Comparison of ENCODE assay signal across 12 cellular contexts in the genomic region with DNA sequence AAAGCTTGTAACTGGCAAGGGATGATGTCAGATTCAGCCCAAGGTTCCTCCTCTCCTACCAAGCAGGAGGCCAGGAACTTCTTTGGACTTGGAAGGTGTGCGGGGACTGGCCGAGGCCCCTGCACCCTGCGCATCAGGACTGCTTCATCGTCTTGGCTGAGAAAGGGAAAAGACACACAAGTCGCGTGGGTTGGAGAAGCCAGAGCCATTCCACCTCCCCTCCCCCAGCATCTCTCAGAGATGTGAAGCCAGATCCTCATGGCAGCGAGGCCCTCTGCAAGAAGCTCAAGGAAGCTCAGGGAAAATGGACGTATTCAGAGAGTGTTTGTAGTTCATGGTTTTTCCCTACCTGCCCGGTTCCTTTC. TPM values are rescaled to one million over a fixed set of nuclear protein-coding genes. Genes with fewer than 3 reads are reported as not detected.
DNase-seq lines count a peak whose midpoint lies in the region; ATAC-seq and TF ChIP-seq lines count a peak whose summit lies in the region.
"Had no signal": no experiment of that assay in that cellular context is flagged by ENCODE, and none has a peak within 500 bp of the region (broad histone marks: within the 10 kb centered on the region; RNA-seq: fewer than 3 reads in every experiment).

No MANE protein-coding gene starts in this region.

- peaks cover 73% of the 10 kb centered on the region for H3K36me3 Mint-ChIP-seq in activated T-helper 1 cell treated with anti-CD3 and anti-CD28 coated beads, Interleukin-12 subunit alpha, Interleukin-12 subunit beta, Interleukin-2, Interleukin-4 antibody, amounts not matched to agents 30 ng/mL and 10 ng/mL and 1 ng/mL, durations not matched to agents 14 hours and 24 hours and 36 hours (ENCODE audit: low read depth)

- H3K18ac ChIP-seq in mesenchymal stem cell (ENCODE audit: low read depth in 1 of 2, low read length in 2 of 2) = no peak overlapping the region

- no peak overlapping the region for H4K91ac ChIP-seq in mesenchymal stem cell (ENCODE audit: low read length)

- no peak overlapping the region for H2AK5ac ChIP-seq in mesenchymal stem cell (ENCODE audit: low read length, severe bottlenecking)

- peak overlapping the region in 8 of 10 experiments; percentile 29 to 58 (median 56); a peak in 15 of 20 replicates for H3K4me3 ChIP-seq in BLaER1 treated with 17β-estradiol and CSF1 and Interleukin-3, amounts not matched to agents 10 nM and 100 nM
- H3K4me3 ChIP-seq in mesenchymal stem cell (ENCODE audit: insufficient read depth in 1 of 2, low read depth in 1 of 2, low read length in 2 of 2) = no peak overlapping the region
- H3K4me3 ChIP-seq in testis = no peak overlapping the region

- peak overlapping the region; percentile 68 for H3K27ac Mint-ChIP-seq in activated T-helper 1 cell treated with anti-CD3 and anti-CD28 coated beads, Interleukin-12 subunit alpha, Interleukin-12 subunit beta, Interleukin-2, Interleukin-4 antibody, amounts not matched to agents 30 ng/mL and 10 ng/mL and 1 ng/mL, durations not matched to agents 14 hours and 24 hours and 36 hours

- H2BK5ac ChIP-seq in mesenchymal stem cell (ENCODE audit: low read depth, low read length, poor library complexity, severe bottlenecking) = no peak overlapping the region

- no peak for TF ChIP-seq CTCF in testis (IDR thresholded peaks at IDR 0.05)

- H3K4ac ChIP-seq in mesenchymal stem cell (ENCODE audit: low read depth in 1 of 2, low read length in 2 of 2) = no peak overlapping the region

- intact Hi-C loops in activated T-helper 1 cell treated with anti-CD3 and anti-CD28 coated beads, Interleukin-12 subunit alpha, Interleukin-12 subunit beta, Interleukin-2, Interleukin-4 antibody, amounts not matched to agents 30 ng/mL and 10 ng/mL and 1 ng/mL, durations not matched to agents 14 hours and 24 hours and 36 hours (cut with micrococcal nuclease) = no loop called here
- intact Hi-C loops in testis (cut with DNase I; ENCODE audit: low total_unique reads) = no loop called here

- no peak overlapping the region for H2BK15ac ChIP-seq in mesenchymal stem cell (ENCODE audit: low read depth, poor library complexity, severe bottlenecking)

- peaks cover 2% of the 10 kb centered on the region for H3K79me1 ChIP-seq in mesenchymal stem cell (replicated peaks; ENCODE audit: low read length, poor library complexity, severe bottlenecking)

- H3K9me3 ChIP-seq in BLaER1 treated with 17β-estradiol and CSF1 and Interleukin-3, amounts not matched to agents 10 nM and 100 nM (replicated peaks in 1 of 11) = peaks cover 5 to 20% (median 18%) of the 10 kb centered on the region in 11 experiments
- H3K9me3 ChIP-seq in mesenchymal stem cell (ENCODE audit: control insufficient read depth, low read length) = no peaks in the 10 kb centered on the region
- no peaks in the 10 kb centered on the region for H3K9me3 ChIP-seq in testis
- H3K9me3 ChIP-seq: SK-N-SH had no signal

- H3K27ac ChIP-seq in BLaER1 treated with 17β-estradiol and CSF1 and Interleukin-3, amounts not matched to agents 10 nM and 100 nM = peak overlapping the region in 10 of 11 experiments; percentile 79 to 98 (median 94); a peak in 20 of 22 replicates
- H3K27ac ChIP-seq in mesenchymal stem cell (ENCODE audit: low read length, poor library complexity, severe bottlenecking) (no peak overlapping the region), testis (no peak overlapping the region)

- H3K27me3 ChIP-seq in BLaER1 treated with 17β-estradiol and CSF1 and Interleukin-3, amounts not matched to agents 10 nM and 100 nM = no peaks in the 10 kb centered on the region
- H3K27me3 ChIP-seq in mesenchymal stem cell (ENCODE audit: control insufficient read depth in 1 of 2, insufficient read depth in 1 of 2, low read length in 2 of 2) = no peaks in the 10 kb centered on the region
- H3K27me3 ChIP-seq in testis = no peaks in the 10 kb centered on the region

- no peak overlapping the region for H2AFZ ChIP-seq in mesenchymal stem cell (ENCODE audit: low read depth, low read length)

- H3K4me1 Mint-ChIP-seq in activated T-helper 1 cell treated with anti-CD3 and anti-CD28 coated beads, Interleukin-12 subunit alpha, Interleukin-12 subunit beta, Interleukin-2, Interleukin-4 antibody, amounts not matched to agents 30 ng/mL and 10 ng/mL and 1 ng/mL, durations not matched to agents 14 hours and 24 hours and 36 hours (ENCODE audit: low read depth) = peaks cover 69% of the 10 kb centered on the region

- TF ChIP-seq POLR2A in GM18505 (IDR thresholded peaks at IDR 0.05; ENCODE audit: borderline replicate concordance, extremely low read depth, insufficient read depth, insufficient read length) (peak; percentile 8), testis (IDR thresholded peaks at IDR 0.05) (no peak)

- ATAC-seq in GM18505 (IDR thresholded peaks at IDR 0.05; ENCODE audit: unreplicated experiment) (no peak), GM18858 (IDR thresholded peaks at IDR 0.05; ENCODE audit: unreplicated experiment) (no peak)

- peak overlapping the region; percentile 80 to 97 (median 89) for H3K4me2 ChIP-seq in BLaER1 treated with 17β-estradiol and CSF1 and Interleukin-3, amounts not matched to agents 10 nM and 100 nM
- H3K4me2 ChIP-seq in mesenchymal stem cell (ENCODE audit: low read length, poor library complexity, severe bottlenecking) = no peak overlapping the region
- H3K4me2 ChIP-seq: SK-N-SH had no signal

- peaks cover 79 to 83% (median 82%) of the 10 kb centered on the region in 10 experiments for H3K4me1 ChIP-seq in BLaER1 treated with 17β-estradiol and CSF1 and Interleukin-3, amounts not matched to agents 10 nM and 100 nM
- H3K4me1 ChIP-seq in mesenchymal stem cell (ENCODE audit: control insufficient read depth, insufficient read depth, low read depth, low read length) (peaks cover 6% of the 10 kb centered on the region), testis (no peaks in the 10 kb centered on the region)

- H3K9me3 Mint-ChIP-seq in activated T-helper 1 cell treated with anti-CD3 and anti-CD28 coated beads, Interleukin-12 subunit alpha, Interleukin-12 subunit beta, Interleukin-2, Interleukin-4 antibody, amounts not matched to agents 30 ng/mL and 10 ng/mL and 1 ng/mL, durations not matched to agents 14 hours and 24 hours and 36 hours = peaks cover 5% of the 10 kb centered on the region

- H3K27me3 Mint-ChIP-seq in activated T-helper 1 cell treated with anti-CD3 and anti-CD28 coated beads, Interleukin-12 subunit alpha, Interleukin-12 subunit beta, Interleukin-2, Interleukin-4 antibody, amounts not matched to agents 30 ng/mL and 10 ng/mL and 1 ng/mL, durations not matched to agents 14 hours and 24 hours and 36 hours (ENCODE audit: insufficient read depth) = no peaks in the 10 kb centered on the region

- H3K14ac ChIP-seq in mesenchymal stem cell (ENCODE audit: low read length in 2 of 2) = no peak overlapping the region

- H3K9ac ChIP-seq in BLaER1 treated with 17β-estradiol and CSF1 and Interleukin-3, amounts not matched to agents 10 nM and 100 nM = peak overlapping the region in 10 of 11 experiments; percentile 72 to 83 (median 76); a peak in 19 of 22 replicates
- H3K9ac ChIP-seq in mesenchymal stem cell (ENCODE audit: low read length) = peak overlapping the region; percentile 6
- H3K9ac ChIP-seq: SK-N-SH had no signal

- 98% methylated on average over 9 of the region's 9 CpGs for WGBS in mesenchymal stem cell
- 91 to 96% methylated on average over 5 to 9 of the region's 9 CpGs for WGBS in testis, 2 donors

- H2BK12ac ChIP-seq in mesenchymal stem cell (ENCODE audit: low read length in 2 of 2) = no peak overlapping the region

- H3K4me3 Mint-ChIP-seq in activated T-helper 1 cell treated with anti-CD3 and anti-CD28 coated beads, Interleukin-12 subunit alpha, Interleukin-12 subunit beta, Interleukin-2, Interleukin-4 antibody, amounts not matched to agents 30 ng/mL and 10 ng/mL and 1 ng/mL, durations not matched to agents 14 hours and 24 hours and 36 hours = peak overlapping the region; percentile 30

- H4K20me1 ChIP-seq in BLaER1 treated with 17β-estradiol and CSF1 and Interleukin-3, amounts not matched to agents 10 nM and 100 nM = peaks cover 0 to 11% (median 0%) of the 10 kb centered on the region in 11 experiments; a peak in 4 of 22 replicates

- no peak for DNase-seq in activated T-helper 1 cell treated with anti-CD3 and anti-CD28 coated beads, Interleukin-12 subunit alpha, Interleukin-12 subunit beta, Interleukin-2, Interleukin-4 antibody, amounts not matched to agents 30 ng/mL and 10 ng/mL and 1 ng/mL, durations not matched to agents 14 hours and 24 hours and 36 hours (ENCODE audit: low spot score)
- DNase-seq in mesenchymal stem cell = no peak
- no peak for DNase-seq in HK-2 (ENCODE audit: unreplicated experiment)
- DNase-seq in testis = no peak
- DNase-seq in C1 segment of cervical spinal cord (lab: John Stamatoyannopoulos, UW) = no peak
- DNase-seq: caudate nucleus, NCI-H146, NCI-H524, SK-N-SH had no signal

- H3K36me3 ChIP-seq in BLaER1 treated with 17β-estradiol and CSF1 and Interleukin-3, amounts not matched to agents 10 nM and 100 nM = peaks cover 60 to 78% (median 64%) of the 10 kb centered on the region in 11 experiments
- peaks cover 30 to 52% of the 10 kb centered on the region in 2 experiments for H3K36me3 ChIP-seq in mesenchymal stem cell (ENCODE audit: control insufficient read depth in 1 of 2, insufficient read depth in 2 of 2, low read depth in 1 of 2, low read length in 2 of 2)
- H3K36me3 ChIP-seq in testis (ENCODE audit: low read depth, missing control alignments) = peaks cover 5% of the 10 kb centered on the region

- H4K8ac ChIP-seq in mesenchymal stem cell (ENCODE audit: low read length) = no peak overlapping the region

- H2BK120ac ChIP-seq in mesenchymal stem cell (ENCODE audit: low read depth, low read length) = no peak overlapping the region

- no peak overlapping the region for H3K23ac ChIP-seq in mesenchymal stem cell (ENCODE audit: low read length in 2 of 2)

RNA-seq across cellular contexts. Expression of gene TNFAIP3, which starts 14.4 kb away (rescaled TPM):
- total RNA-seq in activated T-helper 1 cell treated with anti-CD3 and anti-CD28 coated beads, Interleukin-12 subunit alpha, Interleukin-12 subunit beta, Interleukin-2, Interleukin-4 antibody, amounts not matched to agents 30 ng/mL and 10 ng/mL and 1 ng/mL, durations not matched to agents 14 hours and 24 hours and 36 hours = 250 and 257 TPM in 2 replicates
- polyA plus RNA-seq in mesenchymal stem cell (2013, experiment 1 of 2) = 8.2 TPM
- 7.2 TPM for polyA plus RNA-seq in mesenchymal stem cell (2013, experiment 2 of 2)
- 10 to 100 TPM; 12.6 to 15.2 TPM for total RNA-seq in testis
- 25.1 TPM for polyA plus RNA-seq in testis (ENCODE audit: insufficient read depth, low read depth, low replicate concordance)

Comparison
In these comparisons a context has a peak if more than half of its experiments do, and no peak if none do; other contexts are left out.
1. H3K27ac ChIP-seq: peak in BLaER1 treated with 17β-estradiol and CSF1 and Interleukin-3, amounts not matched to agents 10 nM and 100 nM (10 of 11); none in mesenchymal stem cell (single experiment) and testis (0 of 2).
2. H3K4me3 ChIP-seq: peak in BLaER1 treated with 17β-estradiol and CSF1 and Interleukin-3, amounts not matched to agents 10 nM and 100 nM (8 of 10); none in mesenchymal stem cell (0 of 2) and testis (0 of 2).
3. RNA of gene TNFAIP3, which starts 14.4 kb away (total RNA-seq): 250 to 257 TPM in activated T-helper 1 cell treated with anti-CD3 and anti-CD28 coated beads, Interleukin-12 subunit alpha, Interleukin-12 subunit beta, Interleukin-2, Interleukin-4 antibody, amounts not matched to agents 30 ng/mL and 10 ng/mL and 1 ng/mL, durations not matched to agents 14 hours and 24 hours and 36 hours; 12.6 to 15.2 TPM in testis; every median in the first group is over 10 times any median in the second.